In genomic region chr6:44265843-44266233, GRCh38 we compare ENCODE assay signal across 8 cellular contexts. TPM values are rescaled to one million over a fixed set of nuclear protein-coding genes. Genes with fewer than 3 reads are reported as not detected.
DNase-seq lines count a peak whose midpoint lies in the region; ATAC-seq and TF ChIP-seq lines count a peak whose summit lies in the region.

No MANE protein-coding gene starts in this region.

- H3K27me3 Mint-ChIP-seq in MCF 10A (ENCODE audit: insufficient read depth, unreplicated experiment) (peaks cover 14% of the 10 kb centered on the region), neural crest cell (ENCODE audit: low read depth) (peaks cover 19% of the 10 kb centered on the region)

- DNase-seq in AG10803 (ENCODE audit: low read depth) (no peak), MCF 10A (ENCODE audit: unreplicated experiment) (no peak), neural crest cell (ENCODE audit: low read depth, low spot score) (no peak), CD1c-positive myeloid dendritic cell (ENCODE audit: extremely low spot score) (no peak), putamen (ENCODE audit: low spot score) (no peak), HuH-7.5 (ENCODE audit: low spot score) (no peak)

- CTCF ChIA-PET in MCF 10A (lab: Yijun Ruan, JAX) = interaction anchor here (1.2 to 5.8 kb wide), 5 partner anchors 9 to 171 kb away, joined by 4 to 214 read pairs (median 8); partner anchors contain the start of gene SLC35B2

- no peak overlapping the region for H3K27ac ChIP-seq in HUES6 (ENCODE audit: low read depth, low read length)

- TF ChIP-seq CTCF in AG10803 (conservative IDR thresholded peaks at IDR 0.05; ENCODE audit: low read length) = no peak
- no peak for TF ChIP-seq CTCF in MCF 10A (IDR thresholded peaks at IDR 0.05; ENCODE audit: unreplicated experiment)
- TF ChIP-seq CTCF in neural crest cell (conservative IDR thresholded peaks at IDR 0.05) = no peak

- peaks cover 21% of the 10 kb centered on the region for H3K27me3 ChIP-seq in HUES6 (ENCODE audit: control insufficient read depth, insufficient read depth, low read length)

- ATAC-seq in HG02938 (IDR thresholded peaks at IDR 0.05; ENCODE audit: unreplicated experiment) = no peak

- POLR2A ChIA-PET in MCF 10A (lab: Yijun Ruan, JAX) = interaction anchor here (1.3 to 4.2 kb wide), 2 partner anchors 9 to 74 kb away, joined by 3 to 17 read pairs; no protein-coding TSS in a partner anchor

- intact Hi-C loops in MCF 10A (cut with micrococcal nuclease) = loop anchor here (2.0 to 5.0 kb wide), 2 partner anchors 47 to 191 kb away; partner anchors contain the start of gene AARS2

- H3K4me3 ChIP-seq in AG10803 (ENCODE audit: low read length) (peak overlapping the region; percentile 36; the same call in 1 of the 2 replicates), HUES6 (ENCODE audit: low read depth, low read length) (0 out of 2 replicates have a peak overlapping the region, but pooled peaks have one; percentile 7)

- H3K4me3 Mint-ChIP-seq in MCF 10A (ENCODE audit: unreplicated experiment) (peak overlapping the region; percentile 91), neural crest cell (peak overlapping the region; percentile 89)

- H3K9me3 Mint-ChIP-seq in MCF 10A (ENCODE audit: unreplicated experiment) (no peaks in the 10 kb centered on the region), neural crest cell (no peaks in the 10 kb centered on the region)

- BruUV-seq in MCF 10A (replicated peaks; lab: Mats Ljungman, UMichigan) = no TSS peak

- peaks cover 35% of the 10 kb centered on the region for H3K4me1 ChIP-seq in HUES6 (ENCODE audit: control insufficient read depth, insufficient read depth, low read length)

- H3K36me3 Mint-ChIP-seq in MCF 10A (ENCODE audit: insufficient read depth, unreplicated experiment) = no peaks in the 10 kb centered on the region
- H3K36me3 Mint-ChIP-seq in neural crest cell (ENCODE audit: low read depth) = no peaks in the 10 kb centered on the region

- H3K9ac ChIP-seq in HUES6 (ENCODE audit: low read length) = no peak overlapping the region

- no peaks in the 10 kb centered on the region; the same call in 1 of the 2 replicates for H3K36me3 ChIP-seq in HUES6 (ENCODE audit: control insufficient read depth, insufficient read depth, low read length)

- H3K4me1 Mint-ChIP-seq in MCF 10A (ENCODE audit: insufficient read depth, unreplicated experiment) (peaks cover 23% of the 10 kb centered on the region), neural crest cell (peaks cover 66% of the 10 kb centered on the region)

- H3K27ac Mint-ChIP-seq in MCF 10A (ENCODE audit: low read depth, unreplicated experiment) (no peak overlapping the region), neural crest cell (ENCODE audit: unreplicated experiment) (no peak overlapping the region)

- H3K9me3 ChIP-seq in HUES6 (ENCODE audit: control insufficient read depth, insufficient read depth, low read depth, low read length) = no peaks in the 10 kb centered on the region

RNA-seq across cellular contexts. Expression of gene NFKBIE, which starts 0.5 kb away (rescaled TPM):
- total RNA-seq in MCF 10A (2022) (6.0 and 8.8 TPM in 2 replicates), neural crest cell (16.1 and 20.2 TPM in 2 replicates)

RNA-seq across cellular contexts. Expression of gene TMEM151B, which starts 4.4 kb away (rescaled TPM):
- total RNA-seq in MCF 10A (2022) = not detected in 2 replicates
- 19.0 and 21.2 TPM in 2 replicates for total RNA-seq in neural crest cell

RNA-seq across cellular contexts. Expression of gene SLC35B2, which starts 8.5 kb away (rescaled TPM):
- total RNA-seq in MCF 10A (2022) (27.1 and 31.3 TPM in 2 replicates), neural crest cell (70.5 and 77.7 TPM in 2 replicates)

RNA-seq across cellular contexts. Expression of gene HSP90AB1, which starts 18.9 kb away (rescaled TPM):
- total RNA-seq in MCF 10A (2022) (546 and 577 TPM in 2 replicates), neural crest cell (1,508 and 1,541 TPM in 2 replicates)

RNA-seq across cellular contexts. Expression of gene SLC29A1, which starts 42.4 kb away (rescaled TPM):
- total RNA-seq in MCF 10A (2022) = 6.8 and 7.0 TPM in 2 replicates
- 54.8 and 55.0 TPM in 2 replicates for total RNA-seq in neural crest cell

Comparison
In these comparisons a context has a peak if more than half of its experiments do, and no peak if none do; other contexts are left out.
1. RNA of gene TMEM151B, which starts 4.4 kb away (total RNA-seq): 19.0 to 21.2 TPM in neural crest cell; not detected in MCF 10A; every median in the first group is over 10 times any median in the second.